ENCODE assay signal across 1 cellular context in the genomic region with DNA sequence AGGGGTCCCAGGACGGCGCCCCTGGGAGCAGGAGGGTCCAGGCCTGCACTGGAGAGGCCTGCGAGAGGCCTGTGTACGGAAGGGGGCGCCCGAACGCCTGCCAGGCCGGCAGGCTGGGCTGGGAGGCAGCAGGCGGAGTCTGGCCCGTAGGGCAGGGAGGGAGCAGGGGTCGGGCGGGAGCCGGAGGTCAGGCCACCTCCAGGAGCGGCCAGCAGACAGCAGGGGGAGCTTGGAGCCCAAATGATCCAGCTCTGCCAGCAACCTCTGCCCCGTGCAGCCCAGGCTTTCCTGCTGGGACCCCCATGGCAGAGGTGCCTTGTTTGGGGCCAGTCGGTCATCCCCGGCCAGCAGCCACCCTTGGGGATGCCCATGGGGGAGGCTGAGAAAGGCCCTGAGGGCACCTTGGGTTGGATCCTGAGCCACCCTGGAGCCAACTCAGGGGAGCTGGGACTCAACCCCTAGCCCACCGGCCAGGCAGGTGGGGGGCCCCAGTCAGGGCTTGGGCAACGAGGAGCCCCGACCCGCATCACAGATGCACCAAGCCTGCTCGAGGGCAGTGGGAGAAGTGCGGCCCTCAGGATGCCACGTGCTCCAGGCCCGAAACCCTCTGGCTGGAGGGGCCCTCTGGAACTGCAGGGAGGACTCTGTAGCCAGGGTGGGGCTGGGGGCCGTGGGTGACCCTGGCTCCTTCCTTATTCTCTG.
TF ChIP-seq lines count a peak whose summit lies in the region.

No MANE protein-coding gene starts in this region.

TF ChIP-seq in HCT116, 20 proteins besides CTCF, POLR2A, EP300 and RAD21 (continued from another document):
- TF ChIP-seq, protein P1, sequence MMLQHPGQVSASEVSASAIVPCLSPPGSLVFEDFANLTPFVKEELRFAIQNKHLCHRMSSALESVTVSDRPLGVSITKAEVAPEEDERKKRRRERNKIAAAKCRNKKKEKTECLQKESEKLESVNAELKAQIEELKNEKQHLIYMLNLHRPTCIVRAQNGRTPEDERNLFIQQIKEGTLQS (IDR thresholded peaks at IDR 0.05), result no peak
- TF ChIP-seq, protein P2, sequence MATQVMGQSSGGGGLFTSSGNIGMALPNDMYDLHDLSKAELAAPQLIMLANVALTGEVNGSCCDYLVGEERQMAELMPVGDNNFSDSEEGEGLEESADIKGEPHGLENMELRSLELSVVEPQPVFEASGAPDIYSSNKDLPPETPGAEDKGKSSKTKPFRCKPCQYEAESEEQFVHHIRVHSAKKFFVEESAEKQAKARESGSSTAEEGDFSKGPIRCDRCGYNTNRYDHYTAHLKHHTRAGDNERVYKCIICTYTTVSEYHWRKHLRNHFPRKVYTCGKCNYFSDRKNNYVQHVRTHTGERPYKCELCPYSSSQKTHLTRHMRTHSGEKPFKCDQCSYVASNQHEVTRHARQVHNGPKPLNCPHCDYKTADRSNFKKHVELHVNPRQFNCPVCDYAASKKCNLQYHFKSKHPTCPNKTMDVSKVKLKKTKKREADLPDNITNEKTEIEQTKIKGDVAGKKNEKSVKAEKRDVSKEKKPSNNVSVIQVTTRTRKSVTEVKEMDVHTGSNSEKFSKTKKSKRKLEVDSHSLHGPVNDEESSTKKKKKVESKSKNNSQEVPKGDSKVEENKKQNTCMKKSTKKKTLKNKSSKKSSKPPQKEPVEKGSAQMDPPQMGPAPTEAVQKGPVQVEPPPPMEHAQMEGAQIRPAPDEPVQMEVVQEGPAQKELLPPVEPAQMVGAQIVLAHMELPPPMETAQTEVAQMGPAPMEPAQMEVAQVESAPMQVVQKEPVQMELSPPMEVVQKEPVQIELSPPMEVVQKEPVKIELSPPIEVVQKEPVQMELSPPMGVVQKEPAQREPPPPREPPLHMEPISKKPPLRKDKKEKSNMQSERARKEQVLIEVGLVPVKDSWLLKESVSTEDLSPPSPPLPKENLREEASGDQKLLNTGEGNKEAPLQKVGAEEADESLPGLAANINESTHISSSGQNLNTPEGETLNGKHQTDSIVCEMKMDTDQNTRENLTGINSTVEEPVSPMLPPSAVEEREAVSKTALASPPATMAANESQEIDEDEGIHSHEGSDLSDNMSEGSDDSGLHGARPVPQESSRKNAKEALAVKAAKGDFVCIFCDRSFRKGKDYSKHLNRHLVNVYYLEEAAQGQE (IDR thresholded peaks at IDR 0.05; ENCODE audit: low read depth), result no peak
- TF ChIP-seq CBX3 (IDR thresholded peaks at IDR 0.05; ENCODE audit: low read depth) (no peak), ZNF274 (IDR thresholded peaks at IDR 0.05; ENCODE audit: low read depth, low read length) (no peak), POLR2AphosphoS5 (IDR thresholded peaks at IDR 0.05; ENCODE audit: low read depth, low read length) (no peak), EGR1 (IDR thresholded peaks at IDR 0.05; ENCODE audit: low read depth) (no peak), JUND (IDR thresholded peaks at IDR 0.05) (no peak), FOSL1 (IDR thresholded peaks at IDR 0.05; ENCODE audit: low read depth) (no peak), YY1 (IDR thresholded peaks at IDR 0.05; ENCODE audit: extremely low read depth, insufficient replicate concordance, low read depth, low read length) (no peak), EZH2 (IDR thresholded peaks at IDR 0.05) (no peak), TCF7L2 (IDR thresholded peaks at IDR 0.05; ENCODE audit: borderline replicate concordance, extremely low read depth, insufficient read depth, insufficient read length) (no peak), SIN3A (IDR thresholded peaks at IDR 0.05; ENCODE audit: low read depth) (no peak), SP1 (IDR thresholded peaks at IDR 0.05; ENCODE audit: low read depth) (no peak), ZFX (IDR thresholded peaks at IDR 0.05) (no peak)
- TF ChIP-seq, protein P3, sequence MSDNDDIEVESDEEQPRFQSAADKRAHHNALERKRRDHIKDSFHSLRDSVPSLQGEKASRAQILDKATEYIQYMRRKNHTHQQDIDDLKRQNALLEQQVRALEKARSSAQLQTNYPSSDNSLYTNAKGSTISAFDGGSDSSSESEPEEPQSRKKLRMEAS (IDR thresholded peaks at IDR 0.05), result no peak
- TF ChIP-seq, protein P4, sequence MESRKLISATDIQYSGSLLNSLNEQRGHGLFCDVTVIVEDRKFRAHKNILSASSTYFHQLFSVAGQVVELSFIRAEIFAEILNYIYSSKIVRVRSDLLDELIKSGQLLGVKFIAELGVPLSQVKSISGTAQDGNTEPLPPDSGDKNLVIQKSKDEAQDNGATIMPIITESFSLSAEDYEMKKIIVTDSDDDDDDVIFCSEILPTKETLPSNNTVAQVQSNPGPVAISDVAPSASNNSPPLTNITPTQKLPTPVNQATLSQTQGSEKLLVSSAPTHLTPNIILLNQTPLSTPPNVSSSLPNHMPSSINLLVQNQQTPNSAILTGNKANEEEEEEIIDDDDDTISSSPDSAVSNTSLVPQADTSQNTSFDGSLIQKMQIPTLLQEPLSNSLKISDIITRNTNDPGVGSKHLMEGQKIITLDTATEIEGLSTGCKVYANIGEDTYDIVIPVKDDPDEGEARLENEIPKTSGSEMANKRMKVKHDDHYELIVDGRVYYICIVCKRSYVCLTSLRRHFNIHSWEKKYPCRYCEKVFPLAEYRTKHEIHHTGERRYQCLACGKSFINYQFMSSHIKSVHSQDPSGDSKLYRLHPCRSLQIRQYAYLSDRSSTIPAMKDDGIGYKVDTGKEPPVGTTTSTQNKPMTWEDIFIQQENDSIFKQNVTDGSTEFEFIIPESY (IDR thresholded peaks at IDR 0.05; ENCODE audit: extremely low read depth, insufficient replicate concordance, low read length), result no peak
TF ChIP-seq in HCT116: peak in this region for 0.
